In the genomic region with DNA sequence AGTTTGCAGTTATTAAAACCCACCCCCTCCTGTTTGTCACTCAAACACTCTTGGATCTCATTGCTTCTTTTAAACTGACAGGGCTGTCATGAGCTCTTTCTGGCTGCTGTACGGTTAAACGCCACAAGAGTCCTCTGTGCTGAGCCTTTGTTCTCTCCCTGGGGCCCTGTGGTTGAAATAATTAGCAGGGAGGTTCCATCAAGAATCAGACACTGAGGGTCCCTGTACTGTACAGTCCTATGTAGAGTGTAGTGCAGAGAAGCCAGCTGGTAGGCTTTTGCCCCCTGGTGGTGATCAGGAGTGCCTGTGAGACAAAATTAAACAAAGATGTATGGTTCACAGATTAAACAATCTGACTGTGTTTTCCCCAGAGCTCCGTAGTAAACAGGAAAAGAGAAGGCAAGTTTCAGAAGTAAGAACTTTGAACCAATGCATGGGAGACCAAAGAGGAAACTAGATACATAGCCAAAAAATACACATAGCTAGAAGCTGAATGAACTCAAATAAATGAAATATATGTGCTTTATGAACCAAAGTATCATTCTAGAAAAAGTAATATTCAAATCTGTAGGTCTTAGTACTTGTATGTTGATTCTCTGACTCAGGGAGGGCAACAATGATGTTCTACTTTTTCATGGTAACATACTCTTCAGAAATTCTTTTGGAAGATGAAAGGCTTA, we compare ENCODE assay signal across 8 cellular contexts. TPM values are rescaled to one million over a fixed set of nuclear protein-coding genes. Genes with fewer than 3 reads are reported as not detected.
DNase-seq lines count a peak whose midpoint lies in the region; ATAC-seq and TF ChIP-seq lines count a peak whose summit lies in the region.

No MANE protein-coding gene starts in this region.

- peaks cover 10% of the 10 kb centered on the region; the same call in 2 of the 3 replicates for H3K4me1 Mint-ChIP-seq in GM23338
- H3K4me1 Mint-ChIP-seq in activated T-helper 1 cell treated with anti-CD3 and anti-CD28 coated beads, Interleukin-12 subunit alpha, Interleukin-12 subunit beta, Interleukin-2, Interleukin-4 antibody, amounts not matched to agents 30 ng/mL and 10 ng/mL and 1 ng/mL, durations not matched to agents 14 hours and 24 hours and 36 hours (ENCODE audit: low read depth): peaks cover 28% of the 10 kb centered on the region

- H3F3A ChIP-seq in GM23338 (replicated peaks; ENCODE audit: low read depth): peaks cover 9% of the 10 kb centered on the region

- H3K27ac Mint-ChIP-seq in GM23338: no peak overlapping the region
- H3K27ac Mint-ChIP-seq in activated T-helper 1 cell treated with anti-CD3 and anti-CD28 coated beads, Interleukin-12 subunit alpha, Interleukin-12 subunit beta, Interleukin-2, Interleukin-4 antibody, amounts not matched to agents 30 ng/mL and 10 ng/mL and 1 ng/mL, durations not matched to agents 14 hours and 24 hours and 36 hours: no peak overlapping the region

- no peaks in the 10 kb centered on the region for H3K36me3 Mint-ChIP-seq in GM23338 (ENCODE audit: low read depth)
- H3K36me3 Mint-ChIP-seq in activated T-helper 1 cell treated with anti-CD3 and anti-CD28 coated beads, Interleukin-12 subunit alpha, Interleukin-12 subunit beta, Interleukin-2, Interleukin-4 antibody, amounts not matched to agents 30 ng/mL and 10 ng/mL and 1 ng/mL, durations not matched to agents 14 hours and 24 hours and 36 hours (ENCODE audit: low read depth): peaks cover 10% of the 10 kb centered on the region

- H4K20me1 ChIP-seq in GM23338 (replicated peaks; ENCODE audit: insufficient read depth): no peaks in the 10 kb centered on the region

- peak; percentile 17 for ATAC-seq in GM23338

- TF ChIP-seq POLR2A in suprapubic skin (IDR thresholded peaks at IDR 0.05): no peak

- H3K4me3 ChIP-seq in GM23338 (peak overlapping the region; percentile 95), LNCaP clone FGC (ENCODE audit: low read depth, low read length) (peak overlapping the region; percentile 92), suprapubic skin (peak overlapping the region; percentile 93)

- H3K4me3 Mint-ChIP-seq in GM23338: no peak overlapping the region
- no peak overlapping the region for H3K4me3 Mint-ChIP-seq in activated T-helper 1 cell treated with anti-CD3 and anti-CD28 coated beads, Interleukin-12 subunit alpha, Interleukin-12 subunit beta, Interleukin-2, Interleukin-4 antibody, amounts not matched to agents 30 ng/mL and 10 ng/mL and 1 ng/mL, durations not matched to agents 14 hours and 24 hours and 36 hours

- peak; percentile 83 to 91 for TF ChIP-seq CTCF in GM23338 (conservative IDR thresholded peaks at IDR 0.05; ENCODE audit: low read depth in 2 of 2)
- TF ChIP-seq CTCF in LNCaP clone FGC (IDR thresholded peaks at IDR 0.05; ENCODE audit: control insufficient read depth, extremely low read depth, insufficient read depth): peak; percentile 88
- peak; percentile 86 to 88 for TF ChIP-seq CTCF in suprapubic skin (IDR thresholded peaks at IDR 0.05)

- DNase-seq in EL: peak; percentile 83
- peak; percentile 71 for DNase-seq in GM23338 (ENCODE audit: low spot score)
- no peak for DNase-seq in LNCaP clone FGC (ENCODE audit: low read depth)
- DNase-seq in RKO (ENCODE audit: low spot score): peak; percentile 92
- DNase-seq in activated T-helper 1 cell treated with anti-CD3 and anti-CD28 coated beads, Interleukin-12 subunit alpha, Interleukin-12 subunit beta, Interleukin-2, Interleukin-4 antibody, amounts not matched to agents 30 ng/mL and 10 ng/mL and 1 ng/mL, durations not matched to agents 14 hours and 24 hours and 36 hours (ENCODE audit: low spot score): peak; percentile 62
- DNase-seq in fibroblast of the conjunctiva (ENCODE audit: low read depth): peak; percentile 67
- DNase-seq in non-pigmented ciliary epithelial cell (ENCODE audit: low read depth): peak; percentile 37
- DNase-seq in suprapubic skin (ENCODE audit: low spot score in 2 of 2): peak in 1 of 2 donors; percentile 63

- 0% methylated on average over 3 of the region's 3 CpGs for WGBS in suprapubic skin

- no peaks in the 10 kb centered on the region for H3K9me3 Mint-ChIP-seq in GM23338
- H3K9me3 Mint-ChIP-seq in activated T-helper 1 cell treated with anti-CD3 and anti-CD28 coated beads, Interleukin-12 subunit alpha, Interleukin-12 subunit beta, Interleukin-2, Interleukin-4 antibody, amounts not matched to agents 30 ng/mL and 10 ng/mL and 1 ng/mL, durations not matched to agents 14 hours and 24 hours and 36 hours: no peaks in the 10 kb centered on the region

- peaks cover 7% of the 10 kb centered on the region for H3K4me1 ChIP-seq in GM23338 (ENCODE audit: insufficient read depth)
- peaks cover 33% of the 10 kb centered on the region for H3K4me1 ChIP-seq in suprapubic skin

- H2AFZ ChIP-seq in GM23338: no peak overlapping the region

- TF ChIP-seq EP300 in suprapubic skin (IDR thresholded peaks at IDR 0.05): no peak

- no peaks in the 10 kb centered on the region for H3K9me3 ChIP-seq in suprapubic skin

- H3K27me3 ChIP-seq in GM23338 (ENCODE audit: insufficient read depth) (no peaks in the 10 kb centered on the region), suprapubic skin (no peaks in the 10 kb centered on the region)

- no peaks in the 10 kb centered on the region for H3K9me2 ChIP-seq in GM23338 (ENCODE audit: insufficient read depth)

- no peaks in the 10 kb centered on the region for H3K36me3 ChIP-seq in GM23338 (ENCODE audit: insufficient read depth)
- no peaks in the 10 kb centered on the region for H3K36me3 ChIP-seq in suprapubic skin

- peaks cover 7% of the 10 kb centered on the region for H3K27me3 Mint-ChIP-seq in GM23338 (ENCODE audit: insufficient read depth, low read depth, poor library complexity)
- H3K27me3 Mint-ChIP-seq in activated T-helper 1 cell treated with anti-CD3 and anti-CD28 coated beads, Interleukin-12 subunit alpha, Interleukin-12 subunit beta, Interleukin-2, Interleukin-4 antibody, amounts not matched to agents 30 ng/mL and 10 ng/mL and 1 ng/mL, durations not matched to agents 14 hours and 24 hours and 36 hours (ENCODE audit: insufficient read depth): peaks cover 1% of the 10 kb centered on the region

- peaks cover 19% of the 10 kb centered on the region for H3K79me2 ChIP-seq in GM23338 (replicated peaks; ENCODE audit: insufficient read depth)

- intact Hi-C loops in activated T-helper 1 cell treated with anti-CD3 and anti-CD28 coated beads, Interleukin-12 subunit alpha, Interleukin-12 subunit beta, Interleukin-2, Interleukin-4 antibody, amounts not matched to agents 30 ng/mL and 10 ng/mL and 1 ng/mL, durations not matched to agents 14 hours and 24 hours and 36 hours (cut with micrococcal nuclease): loop anchor here (1.0 to 5.0 kb wide), 10 partner anchors 63 to 541 kb away; a partner anchor contains a TSS

- no peak overlapping the region for H3K27ac ChIP-seq in GM23338 (ENCODE audit: low read depth)
- no peak overlapping the region for H3K27ac ChIP-seq in suprapubic skin

- H3K4me2 ChIP-seq in GM23338: peak overlapping the region; percentile 96

TF ChIP-seq in GM23338, 12 proteins besides CTCF, POLR2A, EP300 and RAD21 (continues in another document):
- TF ChIP-seq CREB1 (CRISPR knock-in tag; IDR thresholded peaks at IDR 0.05; ENCODE audit: low read depth): no peak
- TF ChIP-seq, protein P1, sequence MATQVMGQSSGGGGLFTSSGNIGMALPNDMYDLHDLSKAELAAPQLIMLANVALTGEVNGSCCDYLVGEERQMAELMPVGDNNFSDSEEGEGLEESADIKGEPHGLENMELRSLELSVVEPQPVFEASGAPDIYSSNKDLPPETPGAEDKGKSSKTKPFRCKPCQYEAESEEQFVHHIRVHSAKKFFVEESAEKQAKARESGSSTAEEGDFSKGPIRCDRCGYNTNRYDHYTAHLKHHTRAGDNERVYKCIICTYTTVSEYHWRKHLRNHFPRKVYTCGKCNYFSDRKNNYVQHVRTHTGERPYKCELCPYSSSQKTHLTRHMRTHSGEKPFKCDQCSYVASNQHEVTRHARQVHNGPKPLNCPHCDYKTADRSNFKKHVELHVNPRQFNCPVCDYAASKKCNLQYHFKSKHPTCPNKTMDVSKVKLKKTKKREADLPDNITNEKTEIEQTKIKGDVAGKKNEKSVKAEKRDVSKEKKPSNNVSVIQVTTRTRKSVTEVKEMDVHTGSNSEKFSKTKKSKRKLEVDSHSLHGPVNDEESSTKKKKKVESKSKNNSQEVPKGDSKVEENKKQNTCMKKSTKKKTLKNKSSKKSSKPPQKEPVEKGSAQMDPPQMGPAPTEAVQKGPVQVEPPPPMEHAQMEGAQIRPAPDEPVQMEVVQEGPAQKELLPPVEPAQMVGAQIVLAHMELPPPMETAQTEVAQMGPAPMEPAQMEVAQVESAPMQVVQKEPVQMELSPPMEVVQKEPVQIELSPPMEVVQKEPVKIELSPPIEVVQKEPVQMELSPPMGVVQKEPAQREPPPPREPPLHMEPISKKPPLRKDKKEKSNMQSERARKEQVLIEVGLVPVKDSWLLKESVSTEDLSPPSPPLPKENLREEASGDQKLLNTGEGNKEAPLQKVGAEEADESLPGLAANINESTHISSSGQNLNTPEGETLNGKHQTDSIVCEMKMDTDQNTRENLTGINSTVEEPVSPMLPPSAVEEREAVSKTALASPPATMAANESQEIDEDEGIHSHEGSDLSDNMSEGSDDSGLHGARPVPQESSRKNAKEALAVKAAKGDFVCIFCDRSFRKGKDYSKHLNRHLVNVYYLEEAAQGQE (IDR thresholded peaks at IDR 0.05; ENCODE audit: unreplicated experiment): no peak
- TF ChIP-seq EZH2phosphoT487 (IDR thresholded peaks at IDR 0.05; ENCODE audit: unreplicated experiment): no peak
- no peak for TF ChIP-seq JUNB (IDR thresholded peaks at IDR 0.05; ENCODE audit: unreplicated experiment)

RNA-seq across cellular contexts. Expression of a gene that starts 1.4 kb away (rescaled TPM):
- 9.9 and 13.2 TPM in 2 replicates for total RNA-seq in GM23338 (2014; rRNA removed; shearing (Covaris generic))
- 10.9 and 12.1 TPM in 2 replicates for polyA plus RNA-seq in GM23338 (2016; fragmentation: Nextera tagmentation; extraction: Ambion mirVana)
- total RNA-seq in activated T-helper 1 cell treated with anti-CD3 and anti-CD28 coated beads, Interleukin-12 subunit alpha, Interleukin-12 subunit beta, Interleukin-2, Interleukin-4 antibody, amounts not matched to agents 30 ng/mL and 10 ng/mL and 1 ng/mL, durations not matched to agents 14 hours and 24 hours and 36 hours: 40.7 and 43.6 TPM in 2 replicates
- total RNA-seq in suprapubic skin: 10 to 100 TPM; 14.7 to 33.6 (median 22.2) TPM

RNA-seq across cellular contexts. Expression of a gene that starts 10.0 kb away (rescaled TPM):
- total RNA-seq in GM23338 (2014; rRNA removed; shearing (Covaris generic)): not detected in 2 replicates
- 0.68 and 1.1 TPM in 2 replicates for polyA plus RNA-seq in GM23338 (2016; fragmentation: Nextera tagmentation; extraction: Ambion mirVana)
- 0.60 and 0.78 TPM in 2 replicates for total RNA-seq in activated T-helper 1 cell treated with anti-CD3 and anti-CD28 coated beads, Interleukin-12 subunit alpha, Interleukin-12 subunit beta, Interleukin-2, Interleukin-4 antibody, amounts not matched to agents 30 ng/mL and 10 ng/mL and 1 ng/mL, durations not matched to agents 14 hours and 24 hours and 36 hours
- under 1 TPM in 3 of 4 donors, not detected in 1; 0.13 to 0.21 (median 0.16) TPM for total RNA-seq in suprapubic skin
